Comparison of ENCODE assay signal across 17 cellular contexts in genomic region chr5:173730610-173731302, GRCh38.
"Had no signal": no experiment of that assay in that cellular context is flagged by ENCODE, and none has a peak within 500 bp of the region (broad histone marks: within the 10 kb centered on the region; RNA-seq: fewer than 3 reads in every experiment).

No MANE protein-coding gene starts in this region.

- H3K27ac ChIP-seq: breast epithelium, pancreas, stomach, VCaP had no signal

- H3K4me1 ChIP-seq: breast epithelium, stomach had no signal

- H3K27me3 Mint-ChIP-seq: activated CD4-positive, alpha-beta memory T cell treated with anti-CD3 and anti-CD28 coated beads for 36 hours; activated naive CD8-positive, alpha-beta T cell treated with anti-CD3 and anti-CD28 coated beads for 36 hours; memory B cell had no signal

- H3K27me3 ChIP-seq: breast epithelium, pancreas, stomach, thyroid gland had no signal

- ATAC-seq: activated T-cell treated with anti-CD3 and anti-CD28 coated beads, Interleukin-2, amount 50 U/mL, for 4 hours; esophagus mucosa; left colon; pancreas had no signal

- H3K9me3 ChIP-seq: breast epithelium, pancreas, thyroid gland had no signal

- H3K27ac Mint-ChIP-seq: activated CD4-positive, alpha-beta memory T cell treated with anti-CD3 and anti-CD28 coated beads for 36 hours; activated naive CD8-positive, alpha-beta T cell treated with anti-CD3 and anti-CD28 coated beads for 36 hours; memory B cell; nephron progenitor cell had no signal

- DNase-seq: activated CD4-positive, alpha-beta memory T cell treated with anti-CD3 and anti-CD28 coated beads for 36 hours; activated gamma-delta T cell treated with Interleukin-2 at 50 U/mL for 16 hours; activated naive CD8-positive, alpha-beta T cell treated with anti-CD3 and anti-CD28 coated beads for 36 hours; activated T-cell treated with anti-CD3 and anti-CD28 coated beads, Interleukin-2, amount 50 U/mL, for 4 hours; left colon; nephron progenitor cell; pancreas; stimulated activated CD4-positive, alpha-beta T cell treated with anti-CD3 and anti-CD28 coated beads, Interleukin-15, amount 100 ng/mL, for 24 hours; stimulated activated CD4-positive, alpha-beta T cell treated with anti-CD3 and anti-CD28 coated beads, Interleukin-4, amount 100 ng/mL, for 24 hours; stomach; T1000; thyroid gland had no signal

- FAIRE-seq: endometrium, pancreas had no signal

- H3K36me3 ChIP-seq: breast epithelium, pancreas, stomach, thyroid gland had no signal

- H3K4me3 ChIP-seq: breast epithelium, pancreas, stomach, thyroid gland had no signal

- H3K36me3 Mint-ChIP-seq: activated CD4-positive, alpha-beta memory T cell treated with anti-CD3 and anti-CD28 coated beads for 36 hours; activated naive CD8-positive, alpha-beta T cell treated with anti-CD3 and anti-CD28 coated beads for 36 hours; memory B cell had no signal

- H3K4me3 Mint-ChIP-seq: activated CD4-positive, alpha-beta memory T cell treated with anti-CD3 and anti-CD28 coated beads for 36 hours; activated naive CD8-positive, alpha-beta T cell treated with anti-CD3 and anti-CD28 coated beads for 36 hours; activated T-cell treated with anti-CD3 and anti-CD28 coated beads, Interleukin-2, amount 50 U/mL, for 4 hours; memory B cell; nephron progenitor cell had no signal
